ENCODE assay signal across 10 cellular contexts in genomic region chr22:41696714-41697113, GRCh38. TPM values are rescaled to one million over a fixed set of nuclear protein-coding genes. Genes with fewer than 3 reads are reported as not detected.
DNase-seq lines count a peak whose midpoint lies in the region; ATAC-seq, FAIRE-seq and TF ChIP-seq lines count a peak whose summit lies in the region.
"Had no signal": no experiment of that assay in that cellular context is flagged by ENCODE, and none has a peak within 500 bp of the region (broad histone marks: within the 10 kb centered on the region; RNA-seq: fewer than 3 reads in every experiment).

No MANE protein-coding gene starts in this region.

- TF ChIP-seq CTCF in A549 (IDR thresholded peaks at IDR 0.05) = no peak
- TF ChIP-seq CTCF in HFFc6 (IDR thresholded peaks at IDR 0.05) = no peak

- no peaks in the 10 kb centered on the region for H3K27me3 ChIP-seq in mucosa of stomach (ENCODE audit: control insufficient read depth, insufficient read depth, low read length)

- CTCF ChIA-PET in A549 (lab: Yijun Ruan, JAX) = interaction anchor here (0.7 to 6.6 kb wide), 70 partner anchors 10 to 747 kb away, joined by 3 to 81 read pairs (median 5); partner anchors contain the start of genes CCDC134, CENPM, POLR3H and SMIM45

- no peak for FAIRE-seq in A549 (lab: Jason Lieb, UNC)
- FAIRE-seq: D721Med, frontal cortex had no signal

- DNase-seq in A549 (ENCODE audit: low read depth in 1 of 2, low spot score in 1 of 2) = no peak
- DNase-seq in HFFc6 = no peak
- DNase-seq in activated naive CD8-positive, alpha-beta T cell treated with anti-CD3 and anti-CD28 coated beads for 36 hours = no peak
- no peak for DNase-seq in NCI-H2081 (lab: John Stamatoyannopoulos, UW)
- DNase-seq in NCI-H146 treated with DMSO at 0.1 percent for 48 hours (lab: John Stamatoyannopoulos, UW; ENCODE audit: unreplicated experiment) = no peak
- DNase-seq in EL = no peak
- DNase-seq in foreskin melanocyte = no peak

- H3K36me3 ChIP-seq in mucosa of stomach (ENCODE audit: control insufficient read depth, insufficient read depth, low read length) = no peaks in the 10 kb centered on the region

- H3K4me3 ChIP-seq in A549 = no peak overlapping the region
- no peak overlapping the region for H3K4me3 ChIP-seq in mucosa of stomach (ENCODE audit: low read length)

- H3K4me3 Mint-ChIP-seq in HFFc6 = no peak overlapping the region; the same call in 1 of the 2 replicates
- H3K4me3 Mint-ChIP-seq in activated naive CD8-positive, alpha-beta T cell treated with anti-CD3 and anti-CD28 coated beads for 36 hours = no peak overlapping the region

- H3K27ac ChIP-seq in A549 = peak overlapping the region in 1 of 2 experiments; percentile 82; a peak in 4 of 6 replicates

- H3K9ac ChIP-seq in mucosa of stomach (ENCODE audit: low read length) = peak overlapping the region; percentile 52

- H3K4me2 ChIP-seq in A549 = peak overlapping the region; percentile 66; the same call in 1 of the 3 replicates

- no peaks in the 10 kb centered on the region for H3K27me3 Mint-ChIP-seq in HFFc6 (ENCODE audit: insufficient read depth)
- H3K27me3 Mint-ChIP-seq in activated naive CD8-positive, alpha-beta T cell treated with anti-CD3 and anti-CD28 coated beads for 36 hours = no peaks in the 10 kb centered on the region

- 63% methylated on average over 10 of the region's 11 CpGs for WGBS in A549 (ENCODE audit: missing lambda C conversion rate)

- POLR2A ChIA-PET in A549 (lab: Yijun Ruan, JAX) = interaction anchor here (1.0 to 1.7 kb wide), 4 partner anchors 8 to 250 kb away, joined by 3 to 7 read pairs (median 5); partner anchors contain the start of genes CCDC134, CENPM and SNU13

- peak; percentile 27 to 56; a peak in 4 of 6 replicates for ATAC-seq in A549

- H3K27ac Mint-ChIP-seq in HFFc6 = peak overlapping the region; percentile 80
- peak overlapping the region; percentile 31 for H3K27ac Mint-ChIP-seq in activated naive CD8-positive, alpha-beta T cell treated with anti-CD3 and anti-CD28 coated beads for 36 hours

- H3K4me1 Mint-ChIP-seq in HFFc6 (ENCODE audit: low read depth) = no peaks in the 10 kb centered on the region
- H3K4me1 Mint-ChIP-seq in activated naive CD8-positive, alpha-beta T cell treated with anti-CD3 and anti-CD28 coated beads for 36 hours = peaks cover 8% of the 10 kb centered on the region

- H3K36me3 Mint-ChIP-seq in HFFc6 (ENCODE audit: low read depth) = no peaks in the 10 kb centered on the region
- H3K36me3 Mint-ChIP-seq in activated naive CD8-positive, alpha-beta T cell treated with anti-CD3 and anti-CD28 coated beads for 36 hours = peaks cover 3% of the 10 kb centered on the region

- no peak for TF ChIP-seq RAD21 in A549 (conservative IDR thresholded peaks at IDR 0.05 in 1 of 2, IDR thresholded peaks at IDR 0.05 in 1 of 2)

- H3K9me3 ChIP-seq in A549 = no peaks in the 10 kb centered on the region
- no peaks in the 10 kb centered on the region for H3K9me3 ChIP-seq in mucosa of stomach (ENCODE audit: control insufficient read depth, low read length)

- no peaks in the 10 kb centered on the region for H3K9me3 Mint-ChIP-seq in HFFc6
- H3K9me3 Mint-ChIP-seq in activated naive CD8-positive, alpha-beta T cell treated with anti-CD3 and anti-CD28 coated beads for 36 hours = no peaks in the 10 kb centered on the region

- no peak for TF ChIP-seq POLR2A in A549 (IDR thresholded peaks at IDR 0.05; ENCODE audit: low read length)

- no peak for TF ChIP-seq EP300 in A549 (IDR thresholded peaks at IDR 0.05)

- peaks cover 7% of the 10 kb centered on the region; the same call in 1 of the 3 replicates for H3K4me1 ChIP-seq in A549
- peaks cover 12% of the 10 kb centered on the region for H3K4me1 ChIP-seq in mucosa of stomach (ENCODE audit: control insufficient read depth, insufficient read depth, low read length)

TF ChIP-seq in A549, 52 proteins besides CTCF, POLR2A, EP300 and RAD21:
- TF ChIP-seq FOXS1 (CRISPR knock-in tag; IDR thresholded peaks at IDR 0.05) = no peak
- TF ChIP-seq HOXB13 (CRISPR knock-in tag; IDR thresholded peaks at IDR 0.05; ENCODE audit: low read depth) = no peak
- TF ChIP-seq NPAS2 (CRISPR knock-in tag; IDR thresholded peaks at IDR 0.05; ENCODE audit: borderline replicate concordance) = no peak
- no peak for TF ChIP-seq BCL3 (IDR thresholded peaks at IDR 0.05)

RNA-seq across cellular contexts. Expression of gene MEI1, which starts 2.6 kb away (rescaled TPM):
- 0.07 and 0.12 TPM in 2 replicates for polyA plus RNA-seq in A549 (2011; rRNA removed)
- polyA plus RNA-seq in A549 (2012; cell fraction: cytosol; rRNA removed) = 0.05 TPM in 1 of 2 replicates, not detected in the other
- polyA plus RNA-seq in A549 (2012; cell fraction: nucleus; rRNA removed) = 0.17 and 0.29 TPM in 2 replicates
- not detected in 3 replicates for polyA plus RNA-seq in A549 (2017; fragmentation: RNase III; extraction: RNeasy Plus Mini Kit Qiagen cat#74134 plus additional on column Dnase treatment)
- 0.54 TPM in 1 of 2 replicates, not detected in the other for polyA minus RNA-seq in A549 (2011; rRNA and poly(A)+ RNA removed)
- total RNA-seq in HFFc6 (2021; fragmentation: NEBNext Ultra II Directional; extraction: Animal tissue kit (Norgen Biotek cat#: 25700)) = under 1 TPM in 4 of 6 experiments, not detected in 2; 0.24 to 0.53 (median 0.34) TPM
- 10 to 100 TPM; 23.4 to 28.8 TPM for total RNA-seq in activated naive CD8-positive, alpha-beta T cell treated with anti-CD3 and anti-CD28 coated beads for 36 hours

RNA-seq across cellular contexts. Expression of gene SNU13, which starts 8.0 kb away (rescaled TPM):
- polyA plus RNA-seq in A549 (2011; rRNA removed) = 113 and 118 TPM in 2 replicates
- 288 and 346 TPM in 2 replicates for polyA plus RNA-seq in A549 (2012; cell fraction: cytosol; rRNA removed)
- 105 and 164 TPM in 2 replicates for polyA plus RNA-seq in A549 (2012; cell fraction: nucleus; rRNA removed)
- 92.2 to 102 TPM (median 94.7 TPM) in 3 replicates for polyA plus RNA-seq in A549 (2017; fragmentation: RNase III; extraction: RNeasy Plus Mini Kit Qiagen cat#74134 plus additional on column Dnase treatment)
- polyA minus RNA-seq in A549 (2011; rRNA and poly(A)+ RNA removed) = 87.3 and 123 TPM in 2 replicates
- 100 to 1,000 TPM; 208 to 263 (median 234) TPM for total RNA-seq in HFFc6 (2021; fragmentation: NEBNext Ultra II Directional; extraction: Animal tissue kit (Norgen Biotek cat#: 25700))
- total RNA-seq in activated naive CD8-positive, alpha-beta T cell treated with anti-CD3 and anti-CD28 coated beads for 36 hours = 100 to 1,000 TPM; 339 to 357 TPM

Comparison
In these comparisons a context has a peak if more than half of its experiments do, and no peak if none do; other contexts are left out.
1. RNA of gene MEI1, which starts 2.6 kb away (total RNA-seq): 23.4 to 28.8 TPM in activated naive CD8-positive, alpha-beta T cell treated with anti-CD3 and anti-CD28 coated beads for 36 hours; 0.24 to 0.53 TPM in HFFc6; every median in the first group is over 10 times any median in the second.